27 cellular contexts compared by ENCODE assay signal in the genomic region with DNA sequence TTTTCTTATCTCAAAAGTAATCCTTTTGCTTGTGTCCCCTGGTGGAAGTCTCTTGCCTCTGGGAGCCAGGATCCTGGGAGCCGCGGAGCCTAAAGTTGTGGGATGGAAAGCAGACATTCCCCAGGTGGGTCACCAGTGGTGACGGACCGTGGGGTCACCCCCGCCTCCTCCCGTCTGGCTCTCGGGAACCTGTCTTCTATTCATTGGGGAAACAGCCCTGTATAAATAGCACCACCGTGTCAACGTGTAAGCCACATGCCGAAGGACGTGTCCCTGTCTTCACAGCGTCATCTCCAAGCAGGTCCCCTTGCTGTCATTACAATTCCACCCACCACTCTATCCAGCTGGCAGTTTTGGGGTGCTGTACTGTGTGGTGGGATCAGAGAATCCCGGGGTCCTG.
"Had no signal": no experiment of that assay in that cellular context is flagged by ENCODE, and none has a peak within 500 bp of the region (broad histone marks: within the 10 kb centered on the region; RNA-seq: fewer than 3 reads in every experiment).

No MANE protein-coding gene starts in this region.

- H3K27ac ChIP-seq: ascending aorta, brain microvascular endothelial cell, epithelial cell of prostate had no signal

- H3K9me3 ChIP-seq: ascending aorta had no signal

- H3K4me1 ChIP-seq: ascending aorta had no signal

- H3K36me3 ChIP-seq: ascending aorta, brain microvascular endothelial cell had no signal

- DNase-seq: activated CD4-positive, alpha-beta memory T cell treated with anti-CD3 and anti-CD28 coated beads, Interleukin-2, amount 10 ng/mL, durations not matched to agents 7 days and 5 days; activated CD4-positive, alpha-beta T cell treated with anti-CD3 and anti-CD28 coated beads for 36 hours; activated CD4-positive, alpha-beta T cell treated with anti-CD3 and anti-CD28 coated beads, Interleukin-2, amount 10 ng/mL, durations not matched to agents 24 days and 14 days; activated CD4-positive, CD25-positive, alpha-beta regulatory T cell; activated CD4-positive, CD25-positive, alpha-beta regulatory T cell treated with anti-CD3 and anti-CD28 coated beads, Interleukin-2, amount 50 U/mL, for 72 hours; activated CD8-positive, alpha-beta memory T cell treated with anti-CD3 and anti-CD28 coated beads, Interleukin-2, amount 50 U/mL, for 48 hours; activated gamma-delta T cell; activated naive CD4-positive, alpha-beta T cell; activated naive CD4-positive, alpha-beta T cell treated with anti-CD3 and anti-CD28 coated beads, Interleukin-2, amount 10 ng/mL, durations not matched to agents 7 days and 5 days; activated naive CD8-positive, alpha-beta T cell treated with anti-CD3 and anti-CD28 coated beads, Interleukin-2, amount 10 ng/mL, durations not matched to agents 7 days and 5 days; activated T-cell treated with anti-CD3 and anti-CD28 coated beads for 4 hours; activated T-cell treated with anti-CD3 and anti-CD28 coated beads, Interleukin-2, amount 50 U/mL, for 24 hours; activated T-cell treated with anti-CD3 and anti-CD28 coated beads, Interleukin-2, amount 50 U/mL, for 72 hours; brain microvascular endothelial cell; cortex of kidney; dermis blood vessel endothelial cell; effector CD4-positive, alpha-beta T cell; effector memory CD8-positive, alpha-beta T cell; foreskin fibroblast; T-helper 1 cell; T-helper 17 cell; T1000 had no signal

- H3K4me3 ChIP-seq: ascending aorta had no signal

- H3K27me3 ChIP-seq: ascending aorta, brain microvascular endothelial cell had no signal

- ATAC-seq: activated CD4-positive, alpha-beta T cell treated with anti-CD3 and anti-CD28 coated beads for 36 hours; activated naive CD4-positive, alpha-beta T cell treated with anti-CD3 and anti-CD28 coated beads, Interleukin-2, amount 50 U/mL, for 72 hours; activated T-cell treated with anti-CD3 and anti-CD28 coated beads, Interleukin-2, amount 50 U/mL, for 72 hours; effector memory CD8-positive, alpha-beta T cell; T-helper 17 cell had no signal

- FAIRE-seq: colon, frontal cortex had no signal
